ENCODE assay signal across 8 cellular contexts in the genomic region with DNA sequence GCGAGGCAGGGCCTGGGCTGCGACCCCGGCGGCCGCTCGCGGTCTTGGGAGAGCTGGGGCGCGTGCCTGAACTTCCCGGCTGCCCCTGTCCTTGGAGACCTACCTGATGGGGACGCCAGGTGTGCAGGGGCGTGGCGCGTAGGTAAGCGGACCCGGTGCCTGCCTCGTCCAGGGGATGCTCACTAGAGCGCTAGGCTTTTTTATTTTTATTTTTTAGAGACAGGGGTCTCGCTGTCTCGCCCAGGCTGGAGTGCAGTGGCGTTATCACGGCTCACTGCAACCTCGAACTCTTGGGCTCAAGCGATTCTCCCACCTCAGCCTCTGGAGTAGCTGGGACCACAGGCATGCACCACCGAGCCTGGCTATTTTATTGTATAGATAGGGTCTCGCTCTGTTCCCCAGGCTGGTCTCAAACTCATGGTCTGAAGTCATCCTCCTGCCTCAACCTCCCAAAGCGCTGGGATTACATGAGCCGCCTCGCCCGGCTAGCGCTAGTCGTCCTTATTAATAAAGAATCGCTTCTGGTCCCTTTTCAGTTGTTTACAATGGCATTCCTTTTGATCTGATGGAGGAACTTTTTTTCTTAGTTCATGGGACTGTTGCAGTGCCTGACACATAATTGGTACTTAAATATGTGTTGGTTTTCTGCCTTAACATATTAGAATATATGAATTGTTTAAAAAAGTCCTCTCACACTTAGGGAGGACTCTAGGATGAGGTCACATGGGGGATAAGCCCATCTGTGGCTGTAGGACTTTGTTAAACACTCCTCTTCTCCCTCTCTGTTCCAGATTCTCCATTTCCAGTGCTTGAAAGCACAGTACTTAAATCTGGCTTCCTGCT. TPM values are rescaled to one million over a fixed set of nuclear protein-coding genes. Genes with fewer than 3 reads are reported as not detected.
DNase-seq lines count a peak whose midpoint lies in the region; ATAC-seq lines count a peak whose summit lies in the region.

No MANE protein-coding gene starts in this region.

- H3K4me1 ChIP-seq in iPS DF 6.9 (ENCODE audit: control insufficient read depth, insufficient read depth, low read length): peaks cover 2% of the 10 kb centered on the region; the same call in 1 of the 2 replicates

- no peak overlapping the region for H3K27ac ChIP-seq in iPS DF 6.9 (ENCODE audit: low read length)

- ATAC-seq in stimulated activated naive CD8-positive, alpha-beta T cell treated with anti-CD3 and anti-CD28 coated beads, Interleukin-15, Interleukin-2, amounts not matched to agents 100 U/mL and 50 U/mL, for 24 hours: no peak
- no peak for ATAC-seq in stimulated activated naive B cell treated with anti-CD40 and anti-IgM and Interleukin-4, amounts not matched to agents 10 μg/mL and 1 μg/mL and 100 μg/mL, for 72 hours (replicated peaks)
- no peak for ATAC-seq in GM21737 (IDR thresholded peaks at IDR 0.05; ENCODE audit: unreplicated experiment)

- no peaks in the 10 kb centered on the region for H3K27me3 Mint-ChIP-seq in stimulated activated naive CD8-positive, alpha-beta T cell treated with anti-CD3 and anti-CD28 coated beads, Interleukin-15, Interleukin-2, amounts not matched to agents 100 ng/mL and 50 ng/mL, for 24 hours
- no peaks in the 10 kb centered on the region for H3K27me3 Mint-ChIP-seq in activated CD4-positive, alpha-beta memory T cell treated with anti-CD3 and anti-CD28 coated beads for 36 hours
- no peaks in the 10 kb centered on the region for H3K27me3 Mint-ChIP-seq in stimulated activated naive B cell treated with anti-CD40 and anti-IgM and Interleukin-4, amounts not matched to agents 10 μg/mL and 1 μg/mL and 100 μg/mL, for 72 hours

- H3K9me3 ChIP-seq in iPS DF 6.9 (ENCODE audit: control insufficient read depth, insufficient read depth, low read length): no peaks in the 10 kb centered on the region

- H3K36me3 ChIP-seq in iPS DF 6.9 (ENCODE audit: control insufficient read depth, insufficient read depth, low read length): peaks cover 4% of the 10 kb centered on the region; the same call in 1 of the 2 replicates

- H3K27me3 ChIP-seq in iPS DF 6.9 (ENCODE audit: control insufficient read depth, insufficient read depth, low read length): no peaks in the 10 kb centered on the region

- no peaks in the 10 kb centered on the region for H3K9me3 Mint-ChIP-seq in stimulated activated naive CD8-positive, alpha-beta T cell treated with anti-CD3 and anti-CD28 coated beads, Interleukin-15, Interleukin-2, amounts not matched to agents 100 ng/mL and 50 ng/mL, for 24 hours
- H3K9me3 Mint-ChIP-seq in activated CD4-positive, alpha-beta memory T cell treated with anti-CD3 and anti-CD28 coated beads for 36 hours: no peaks in the 10 kb centered on the region
- no peaks in the 10 kb centered on the region for H3K9me3 Mint-ChIP-seq in stimulated activated naive B cell treated with anti-CD40 and anti-IgM and Interleukin-4, amounts not matched to agents 10 μg/mL and 1 μg/mL and 100 μg/mL, for 72 hours

- intact Hi-C loops in activated CD4-positive, alpha-beta memory T cell treated with anti-CD3 and anti-CD28 coated beads for 36 hours (cut with micrococcal nuclease): loop anchor here (5.0 kb wide), 1 partner anchor 171 kb away; no protein-coding TSS in a partner anchor

- POLR2A ChIA-PET in activated CD4-positive, alpha-beta memory T cell treated with anti-CD3 and anti-CD28 coated beads for 36 hours (lab: Charles Lee): interaction anchor here (1.0 to 1.5 kb wide), 6 partner anchors 10 to 287 kb away, joined by 3 to 9 read pairs (median 4); partner anchors contain the start of genes PDCD5 and ZNF507

- DNase-seq in stimulated activated naive CD8-positive, alpha-beta T cell treated with anti-CD3 and anti-CD28 coated beads, Interleukin-15, Interleukin-2, amounts not matched to agents 100 U/mL and 50 U/mL, for 24 hours: no peak
- no peak for DNase-seq in activated CD4-positive, alpha-beta memory T cell treated with anti-CD3 and anti-CD28 coated beads for 36 hours
- DNase-seq in iPS DF 6.9 (ENCODE audit: low read depth, low spot score) (no peak), NOMO-1 treated with dmso at 0.1 percent for 144 hours (lab: John Stamatoyannopoulos, UW; ENCODE audit: unreplicated experiment) (no peak), NCI-H2171 (lab: John Stamatoyannopoulos, UW) (no peak)
- DNase-seq in stimulated activated naive B cell treated with anti-CD40 and anti-IgM and Interleukin-4, amounts not matched to agents 10 μg/mL and 1 μg/mL and 100 μg/mL, for 72 hours: no peak

- H3K4me3 Mint-ChIP-seq in stimulated activated naive CD8-positive, alpha-beta T cell treated with anti-CD3 and anti-CD28 coated beads, Interleukin-15, Interleukin-2, amounts not matched to agents 100 ng/mL and 50 ng/mL, for 24 hours: peak overlapping the region; percentile 86
- H3K4me3 Mint-ChIP-seq in activated CD4-positive, alpha-beta memory T cell treated with anti-CD3 and anti-CD28 coated beads for 36 hours: peak overlapping the region; percentile 76
- peak overlapping the region; percentile 79 to 95 for H3K4me3 Mint-ChIP-seq in stimulated activated naive B cell treated with anti-CD40 and anti-IgM and Interleukin-4, amounts not matched to agents 10 μg/mL and 1 μg/mL and 100 μg/mL, for 72 hours

- no CpG with 5 or more reads among the region's 33 CpGs for WGBS in iPS DF 6.9 (ENCODE audit: insufficient coverage, insufficient read length)

- peaks cover 33% of the 10 kb centered on the region for H3K36me3 Mint-ChIP-seq in stimulated activated naive CD8-positive, alpha-beta T cell treated with anti-CD3 and anti-CD28 coated beads, Interleukin-15, Interleukin-2, amounts not matched to agents 100 ng/mL and 50 ng/mL, for 24 hours (ENCODE audit: low read depth)
- peaks cover 18% of the 10 kb centered on the region for H3K36me3 Mint-ChIP-seq in activated CD4-positive, alpha-beta memory T cell treated with anti-CD3 and anti-CD28 coated beads for 36 hours
- H3K36me3 Mint-ChIP-seq in stimulated activated naive B cell treated with anti-CD40 and anti-IgM and Interleukin-4, amounts not matched to agents 10 μg/mL and 1 μg/mL and 100 μg/mL, for 72 hours: peaks cover 7 to 20% of the 10 kb centered on the region in 2 donors

- peak overlapping the region; percentile 91; the same call in 1 of the 2 replicates for H3K4me3 ChIP-seq in iPS DF 6.9 (ENCODE audit: low read length)

- H3K4me1 Mint-ChIP-seq in stimulated activated naive CD8-positive, alpha-beta T cell treated with anti-CD3 and anti-CD28 coated beads, Interleukin-15, Interleukin-2, amounts not matched to agents 100 ng/mL and 50 ng/mL, for 24 hours (ENCODE audit: low read depth): peaks cover 23% of the 10 kb centered on the region
- peaks cover 12% of the 10 kb centered on the region for H3K4me1 Mint-ChIP-seq in activated CD4-positive, alpha-beta memory T cell treated with anti-CD3 and anti-CD28 coated beads for 36 hours (ENCODE audit: low read depth)
- H3K4me1 Mint-ChIP-seq in stimulated activated naive B cell treated with anti-CD40 and anti-IgM and Interleukin-4, amounts not matched to agents 10 μg/mL and 1 μg/mL and 100 μg/mL, for 72 hours: peaks cover 8 to 17% of the 10 kb centered on the region in 2 donors

- CTCF ChIA-PET in activated CD4-positive, alpha-beta memory T cell treated with anti-CD3 and anti-CD28 coated beads for 36 hours (lab: Charles Lee): no interaction called here

- peak overlapping the region; percentile 73 for H3K27ac Mint-ChIP-seq in stimulated activated naive CD8-positive, alpha-beta T cell treated with anti-CD3 and anti-CD28 coated beads, Interleukin-15, Interleukin-2, amounts not matched to agents 100 ng/mL and 50 ng/mL, for 24 hours
- H3K27ac Mint-ChIP-seq in activated CD4-positive, alpha-beta memory T cell treated with anti-CD3 and anti-CD28 coated beads for 36 hours: peak overlapping the region; percentile 44
- H3K27ac Mint-ChIP-seq in stimulated activated naive B cell treated with anti-CD40 and anti-IgM and Interleukin-4, amounts not matched to agents 10 μg/mL and 1 μg/mL and 100 μg/mL, for 72 hours: peak overlapping the region; percentile 70

RNA-seq across cellular contexts. Expression of gene DPY19L3, which starts 0.8 kb away (rescaled TPM):
- 10 to 100 TPM; 12.4 to 14.9 TPM for total RNA-seq in activated CD4-positive, alpha-beta memory T cell treated with anti-CD3 and anti-CD28 coated beads for 36 hours
